Comparison of ENCODE assay signal across 16 cellular contexts in genomic region chr13:24624801-24625231, GRCh38. TPM values are rescaled to one million over a fixed set of nuclear protein-coding genes. Genes with fewer than 3 reads are reported as not detected.
DNase-seq lines count a peak whose midpoint lies in the region; ATAC-seq, FAIRE-seq and TF ChIP-seq lines count a peak whose summit lies in the region.
"Had no signal": no experiment of that assay in that cellular context is flagged by ENCODE, and none has a peak within 500 bp of the region (broad histone marks: within the 10 kb centered on the region; RNA-seq: fewer than 3 reads in every experiment).

No MANE protein-coding gene starts in this region.

- H4K20me1 ChIP-seq in H1 (replicated peaks in 1 of 2; ENCODE audit: control insufficient read depth in 1 of 2, insufficient read depth in 2 of 2, low read length in 2 of 2) = no peaks in the 10 kb centered on the region
- H4K20me1 ChIP-seq: BLaER1 treated with 17β-estradiol and CSF1 and Interleukin-3, amounts not matched to agents 10 nM and 100 nM had no signal

- peaks cover 20 to 75% (median 37%) of the 10 kb centered on the region in 4 donors for H3K4me1 Mint-ChIP-seq in CD4-positive, CD25-positive, alpha-beta regulatory T cell
- H3K4me1 Mint-ChIP-seq in naive thymus-derived CD4-positive, alpha-beta T cell = peaks cover 18 to 38% (median 33%) of the 10 kb centered on the region in 7 donors

- H3K9ac ChIP-seq in H1 (replicated peaks in 1 of 4; ENCODE audit: extremely low read depth in 1 of 4, low read depth in 3 of 4, low read length in 3 of 4) = no peak overlapping the region

- H3K9me3 Mint-ChIP-seq in CD4-positive, CD25-positive, alpha-beta regulatory T cell = peaks cover 0 to 2% (median 0%) of the 10 kb centered on the region in 7 donors
- peaks cover 0 to 7% (median 0%) of the 10 kb centered on the region in 11 donors for H3K9me3 Mint-ChIP-seq in naive thymus-derived CD4-positive, alpha-beta T cell

- TF ChIP-seq POLR2A in H1 (IDR thresholded peaks at IDR 0.05; ENCODE audit: control extremely low read depth in 1 of 2, low read depth in 2 of 2, low read length in 2 of 2) = no peak

- no peak for ATAC-seq in CD4-positive, CD25-positive, alpha-beta regulatory T cell (ENCODE audit: low read depth in 2 of 2)
- no peak for ATAC-seq in naive thymus-derived CD4-positive, alpha-beta T cell

- no peak overlapping the region for H2BK15ac ChIP-seq in H1 (ENCODE audit: low read length)

- no peak overlapping the region for H2BK20ac ChIP-seq in H1 (ENCODE audit: low read length)

- no peak overlapping the region for H4K8ac ChIP-seq in H1 (ENCODE audit: extremely low read depth, insufficient read depth, low read length)

- H3K14ac ChIP-seq in H1 (ENCODE audit: insufficient read length) = no peak overlapping the region

- H3K36me3 ChIP-seq in CD4-positive, CD25-positive, alpha-beta regulatory T cell (ENCODE audit: control insufficient read depth, insufficient read depth, low read length) = no peaks in the 10 kb centered on the region
- no peaks in the 10 kb centered on the region for H3K36me3 ChIP-seq in H1 (ENCODE audit: control insufficient read depth in 2 of 4, insufficient read depth in 4 of 4, low read length in 3 of 4)
- no peaks in the 10 kb centered on the region for H3K36me3 ChIP-seq in naive thymus-derived CD4-positive, alpha-beta T cell (ENCODE audit: control insufficient read depth in 2 of 3, insufficient read depth in 3 of 3, low read length in 3 of 3)
- H3K36me3 ChIP-seq: BLaER1 treated with 17β-estradiol and CSF1 and Interleukin-3, amounts not matched to agents 10 nM and 100 nM; prostate gland had no signal

- no peak for TF ChIP-seq EP300 in H1 (IDR thresholded peaks at IDR 0.05; ENCODE audit: borderline replicate concordance in 1 of 2, low read depth in 2 of 2, low read length in 2 of 2)

- TF ChIP-seq CTCF in GM13976 (IDR thresholded peaks at IDR 0.05; ENCODE audit: borderline replicate concordance, control extremely low read depth, extremely low read depth, insufficient read depth, missing control alignments) (no peak), H1 (IDR thresholded peaks at IDR 0.05; ENCODE audit: control extremely low read depth in 1 of 3, insufficient read depth in 1 of 3, low read depth in 1 of 3, low read length in 3 of 3) (no peak)

- H3K36me3 Mint-ChIP-seq in CD4-positive, CD25-positive, alpha-beta regulatory T cell = no peaks in the 10 kb centered on the region
- H3K36me3 Mint-ChIP-seq in naive thymus-derived CD4-positive, alpha-beta T cell = peaks cover 0 to 13% (median 0%) of the 10 kb centered on the region in 5 donors

- H3K27me3 ChIP-seq in CD4-positive, CD25-positive, alpha-beta regulatory T cell (ENCODE audit: control insufficient read depth, insufficient read depth, low read length) = no peaks in the 10 kb centered on the region
- peaks cover 0 to 5% (median 1%) of the 10 kb centered on the region in 4 experiments; a peak in 2 of 7 replicates for H3K27me3 ChIP-seq in H1 (replicated peaks in 1 of 4; ENCODE audit: control insufficient read depth in 3 of 4, extremely low read depth in 1 of 4, insufficient read depth in 3 of 4, low read length in 3 of 4)
- H3K27me3 ChIP-seq in naive thymus-derived CD4-positive, alpha-beta T cell (ENCODE audit: control insufficient read depth in 2 of 2, insufficient read depth in 2 of 2, low read length in 2 of 2) = no peaks in the 10 kb centered on the region
- H3K27me3 ChIP-seq: BLaER1 treated with 17β-estradiol and CSF1 and Interleukin-3, amounts not matched to agents 10 nM and 100 nM had no signal

- WGBS in H1 (ENCODE audit: extremely low coverage in 1 of 2, insufficient coverage in 1 of 2, insufficient read length in 1 of 2, insufficient replicate concordance in 2 of 2, low coverage in 1 of 2, low lambda C conversion rate in 2 of 2, missing lambda C conversion rate in 1 of 2), 2 experiments = 94% methylated on average over 7 of the region's 7 CpGs; no CpG with 5 or more reads in 1 of the 2 experiments

- FAIRE-seq in H1 (lab: Jason Lieb, UNC) = no peak

- no peak overlapping the region for H4K5ac ChIP-seq in H1 (ENCODE audit: insufficient read length, low read depth, low read length)

- in situ Hi-C loops in GM13976 (cut with MboI; ENCODE audit: low sequenced_read_pairs, unreplicated experiment) = no loop called here

- H2AFZ ChIP-seq in H1 (ENCODE audit: low read length) = no peak overlapping the region

- intact Hi-C loops in naive thymus-derived CD4-positive, alpha-beta T cell (cut with micrococcal nuclease) = loop anchor here in 1 of 2 donors (1.0 kb wide), 1 partner anchor 19 kb away; no protein-coding TSS in a partner anchor
- intact Hi-C loops in posterior cingulate gyrus (cut with DNase I) = no loop called here

- peaks cover 44% of the 10 kb centered on the region for H3K4me1 ChIP-seq in CD4-positive, CD25-positive, alpha-beta regulatory T cell (ENCODE audit: control insufficient read depth, insufficient read depth, low read length, poor library complexity, severe bottlenecking)
- H3K4me1 ChIP-seq in H1 (replicated peaks in 1 of 4; ENCODE audit: control insufficient read depth in 3 of 4, insufficient read depth in 4 of 4, low read length in 3 of 4) = peaks cover 0 to 6% (median 2%) of the 10 kb centered on the region in 4 experiments; a peak in 3 of 7 replicates
- peaks cover 18 to 36% of the 10 kb centered on the region in 2 donors for H3K4me1 ChIP-seq in naive thymus-derived CD4-positive, alpha-beta T cell (ENCODE audit: control insufficient read depth in 2 of 2, insufficient read depth in 2 of 2, low read length in 2 of 2)
- H3K4me1 ChIP-seq: prostate gland had no signal

- H3K56ac ChIP-seq in H1 (replicated peaks; ENCODE audit: insufficient read length, low read depth, low read length) = no peak overlapping the region

- no peak overlapping the region for H2AK5ac ChIP-seq in H1 (ENCODE audit: low read depth, low read length)

- no peak for DNase-seq in CD4-positive, CD25-positive, alpha-beta regulatory T cell
- DNase-seq in GM13976 (ENCODE audit: low spot score) = peak; percentile 18
- DNase-seq in H1 (ENCODE audit: low read depth in 1 of 2, low spot score in 2 of 2) = no peak
- no peak for DNase-seq in naive thymus-derived CD4-positive, alpha-beta T cell
- DNase-seq in posterior cingulate gyrus = no peak
- DNase-seq in germinal center (ENCODE audit: low spot score) = no peak
- no peak for DNase-seq in NCI-H187 treated with DMSO at 0.1 percent for 48 hours (lab: John Stamatoyannopoulos, UW)
- DNase-seq in activated CD4-positive, alpha-beta T cell treated with anti-CD3 and anti-CD28 coated beads, Interleukin-2, amount 50 U/mL, for 1 hour = no peak
- DNase-seq: GOT3, NCI-H2081, NCI-H82, SIG-M5 had no signal

- H3K79me2 ChIP-seq in H1 (ENCODE audit: control insufficient read depth in 1 of 2, insufficient read depth in 2 of 2, low read length in 2 of 2) = no peaks in the 10 kb centered on the region

- H3K4me3 ChIP-seq in CD4-positive, CD25-positive, alpha-beta regulatory T cell (ENCODE audit: low read depth, low read length) = peak overlapping the region; percentile 60
- no peak overlapping the region for H3K4me3 ChIP-seq in H1 (ENCODE audit: extremely low read depth in 1 of 4, insufficient read depth in 2 of 4, low read depth in 3 of 4, low read length in 4 of 4)
- H3K4me3 ChIP-seq in naive thymus-derived CD4-positive, alpha-beta T cell (ENCODE audit: low read length) = no peak overlapping the region
- H3K4me3 ChIP-seq: BLaER1 treated with 17β-estradiol and CSF1 and Interleukin-3, amounts not matched to agents 10 nM and 100 nM; prostate gland had no signal

- H3K27ac Mint-ChIP-seq in CD4-positive, CD25-positive, alpha-beta regulatory T cell = peak overlapping the region; percentile 90 to 100 (median 92)
- H3K27ac Mint-ChIP-seq in naive thymus-derived CD4-positive, alpha-beta T cell = peak overlapping the region in 8 of 9 donors; percentile 14 to 92 (median 82)

- H3K4me3 Mint-ChIP-seq in CD4-positive, CD25-positive, alpha-beta regulatory T cell = peak overlapping the region in 2 of 4 donors; percentile 54
- H3K4me3 Mint-ChIP-seq in naive thymus-derived CD4-positive, alpha-beta T cell = peak overlapping the region in 4 of 10 donors; percentile 48 to 75 (median 51)

- no peaks in the 10 kb centered on the region for H3K27me3 Mint-ChIP-seq in CD4-positive, CD25-positive, alpha-beta regulatory T cell
- no peaks in the 10 kb centered on the region for H3K27me3 Mint-ChIP-seq in naive thymus-derived CD4-positive, alpha-beta T cell

- no peak overlapping the region for H3K23ac ChIP-seq in H1 (ENCODE audit: insufficient read length)

- H2BK5ac ChIP-seq in H1 (ENCODE audit: low read depth, low read length) = no peak overlapping the region

- H3K23me2 ChIP-seq in H1 (ENCODE audit: low read depth, low read length) = no peaks in the 10 kb centered on the region

- TF ChIP-seq RAD21 in H1 (IDR thresholded peaks at IDR 0.05 in 1 of 2, conservative IDR thresholded peaks at IDR 0.05 in 1 of 2; ENCODE audit: low read depth in 2 of 2, low read length in 2 of 2) = no peak

- H3K27ac ChIP-seq in CD4-positive, CD25-positive, alpha-beta regulatory T cell (ENCODE audit: insufficient read depth, low read length, poor library complexity, severe bottlenecking) = peak overlapping the region; percentile 84
- H3K27ac ChIP-seq in H1 (ENCODE audit: low read depth, low read length) = no peak overlapping the region
- no peak overlapping the region for H3K27ac ChIP-seq in naive thymus-derived CD4-positive, alpha-beta T cell (ENCODE audit: low read depth, low read length)
- H3K27ac ChIP-seq: prostate gland had no signal

- H3K79me1 ChIP-seq in H1 (ENCODE audit: low read depth, low read length) = no peaks in the 10 kb centered on the region

- CTCF ChIA-PET in H1 (lab: Charles Lee; ENCODE audit: partially characterized antibody) = interaction anchor here (0.7 to 10.8 kb wide), 7 partner anchors 10 to 103 kb away, joined by 3 to 141 read pairs (median 4); no protein-coding TSS in a partner anchor
- CTCF ChIA-PET in naive thymus-derived CD4-positive, alpha-beta T cell (lab: Charles Lee) = interaction anchor here (1.1 kb wide), 1 partner anchor 19 kb away, joined by 3 read pairs; no protein-coding TSS in a partner anchor

- no peak overlapping the region for H3K4me2 ChIP-seq in H1 (ENCODE audit: insufficient read depth in 1 of 2, low read depth in 2 of 2, low read length in 2 of 2)

- POLR2A ChIA-PET in H1 (lab: Charles Lee; ENCODE audit: partially characterized antibody) = no interaction called here
- POLR2A ChIA-PET in naive thymus-derived CD4-positive, alpha-beta T cell (lab: Charles Lee) = no interaction called here

- H2BK120ac ChIP-seq in H1 (replicated peaks; ENCODE audit: low read depth, low read length) = no peak overlapping the region

- no peak overlapping the region for H3K18ac ChIP-seq in H1 (ENCODE audit: extremely low read depth, low read length)

- H3K9me3 ChIP-seq in CD4-positive, CD25-positive, alpha-beta regulatory T cell (ENCODE audit: control insufficient read depth in 2 of 2, low read length in 2 of 2) = no peaks in the 10 kb centered on the region
- H3K9me3 ChIP-seq in H1 (ENCODE audit: insufficient read depth in 2 of 2, low read depth in 1 of 2, low read length in 1 of 2) = peaks cover 0 to 6% of the 10 kb centered on the region in 2 experiments; a peak in 1 of 4 replicates
- H3K9me3 ChIP-seq in naive thymus-derived CD4-positive, alpha-beta T cell (ENCODE audit: control insufficient read depth in 2 of 3, low read length in 3 of 3) = no peaks in the 10 kb centered on the region
- H3K9me3 ChIP-seq: prostate gland had no signal

- no peak overlapping the region for H3K4ac ChIP-seq in H1 (replicated peaks; ENCODE audit: insufficient read length, low read depth, low read length)

- 0 out of 2 replicates have a peak overlapping the region, but pooled peaks have one; percentile 27 for H2BK12ac ChIP-seq in H1 (ENCODE audit: low read depth, low read length)

- no peak overlapping the region for H4K91ac ChIP-seq in H1 (replicated peaks; ENCODE audit: insufficient read length, low read length)

RNA-seq across cellular contexts. Expression of gene ATP12A, which starts 55.4 kb away (rescaled TPM):
- total RNA-seq in CD4-positive, CD25-positive, alpha-beta regulatory T cell = 0.17 TPM
- under 1 TPM in 2 of 4 donors, not detected in 2; 0.14 to 0.18 TPM for polyA plus RNA-seq in CD4-positive, CD25-positive, alpha-beta regulatory T cell
- 0.80 and 0.84 TPM in 2 replicates for total RNA-seq in H1 (2021; fragmentation: NEBNext Ultra II Directional; extraction: Animal tissue kit (Norgen Biotek cat#: 25700))
- 1.3 TPM in 2 replicates for polyA plus RNA-seq in H1 (2011; rRNA removed)
- 1.4 TPM for polyA plus RNA-seq in H1 (2011; cell fraction: cytosol; rRNA removed)
- polyA plus RNA-seq in H1 (2011; cell fraction: nucleus; rRNA removed) = 1.6 TPM
- 1.1 to 1.4 TPM (median 1.2 TPM) in 4 replicates for polyA plus RNA-seq in H1 (2012, experiment 1 of 2)
- polyA plus RNA-seq in H1 (2012, experiment 2 of 2) = 0.34 TPM
- 1.6 TPM for polyA plus RNA-seq in H1 (2013, experiment 1 of 2)
- 1.4 TPM for polyA plus RNA-seq in H1 (2013, experiment 2 of 2)
- 2.9 and 3.0 TPM in 2 replicates for polyA minus RNA-seq in H1 (2011; rRNA and poly(A)+ RNA removed)
- polyA minus RNA-seq in H1 (2011; cell fraction: cytosol; rRNA and poly(A)+ RNA removed) = 1.7 TPM
- polyA minus RNA-seq in H1 (2011; cell fraction: nucleus; rRNA and poly(A)+ RNA removed) = 1.1 TPM
- under 1 TPM in 1 of 5 experiments, not detected in 4; 0.39 TPM for total RNA-seq in naive thymus-derived CD4-positive, alpha-beta T cell
- polyA plus RNA-seq in naive thymus-derived CD4-positive, alpha-beta T cell = not detected
- total RNA-seq: LHCN-M2, mesenteric fat pad had no signal
